1 cellular context compared by ENCODE assay signal in genomic region chr11:75350122-75350742, GRCh38.
TF ChIP-seq lines count a peak whose summit lies in the region.

No MANE protein-coding gene starts in this region.

TF ChIP-seq in HepG2, 621 proteins besides CTCF, POLR2A, EP300 and RAD21 (continued from another document):
- TF ChIP-seq ZNF414 (CRISPR knock-in tag; IDR thresholded peaks at IDR 0.05) (no peak), ZBTB7A (CRISPR knock-in tag; IDR thresholded peaks at IDR 0.05) (peak; percentile 36; the same call in 1 of the 2 replicates), THAP9 (CRISPR knock-in tag; IDR thresholded peaks at IDR 0.05; ENCODE audit: borderline replicate concordance) (no peak), THAP7 (CRISPR knock-in tag; IDR thresholded peaks at IDR 0.05) (peak; percentile 3; the same call in 1 of the 2 replicates), TAF15 (IDR thresholded peaks at IDR 0.05; ENCODE audit: low read depth, low read length, poor library complexity, severe bottlenecking) (no peak), TAF1 (CRISPR knock-in tag; IDR thresholded peaks at IDR 0.05) (no peak), MYC (CRISPR knock-in tag; IDR thresholded peaks at IDR 0.05; ENCODE audit: borderline replicate concordance) (no peak), IRX3 (CRISPR knock-in tag; IDR thresholded peaks at IDR 0.05; ENCODE audit: borderline replicate concordance, low read depth) (no peak), ZNF772 (CRISPR knock-in tag; IDR thresholded peaks at IDR 0.05) (no peak), KDM5A (IDR thresholded peaks at IDR 0.05; ENCODE audit: borderline replicate concordance, low read length) (no peak), ZNF501 (CRISPR knock-in tag; IDR thresholded peaks at IDR 0.05) (no peak), NFKB2 (CRISPR knock-in tag; IDR thresholded peaks at IDR 0.05; ENCODE audit: borderline replicate concordance) (no peak), ZNF343 (CRISPR knock-in tag; IDR thresholded peaks at IDR 0.05) (0 out of 2 replicates have a peak, but pooled peaks have one; percentile 8), POLR2G (IDR thresholded peaks at IDR 0.05; ENCODE audit: low read depth, low read length) (no peak), PRMT3 (CRISPR knock-in tag; IDR thresholded peaks at IDR 0.05; ENCODE audit: borderline replicate concordance, low read depth) (no peak), ZNF333 (CRISPR knock-in tag; IDR thresholded peaks at IDR 0.05; ENCODE audit: borderline replicate concordance) (no peak), ATRX (CRISPR knock-in tag; IDR thresholded peaks at IDR 0.05; ENCODE audit: borderline replicate concordance) (no peak), FOXP4 (CRISPR knock-in tag; IDR thresholded peaks at IDR 0.05) (no peak), ISL2 (CRISPR knock-in tag; IDR thresholded peaks at IDR 0.05) (no peak), NFE2L1 (CRISPR knock-in tag; IDR thresholded peaks at IDR 0.05; ENCODE audit: borderline replicate concordance) (no peak), HHEX (CRISPR knock-in tag; IDR thresholded peaks at IDR 0.05) (no peak), MXD3 (CRISPR knock-in tag; IDR thresholded peaks at IDR 0.05) (no peak), ZZZ3 (CRISPR knock-in tag; IDR thresholded peaks at IDR 0.05; ENCODE audit: borderline replicate concordance) (no peak), JUND (CRISPR knock-in tag; IDR thresholded peaks at IDR 0.05) (no peak), BRD4 (CRISPR knock-in tag; IDR thresholded peaks at IDR 0.05) (no peak), TARDBP (CRISPR knock-in tag; IDR thresholded peaks at IDR 0.05) (peak; percentile 4; the same call in 1 of the 2 replicates), GPBP1L1 (CRISPR knock-in tag; IDR thresholded peaks at IDR 0.05) (no peak), BORCS8-MEF2B (CRISPR knock-in tag; IDR thresholded peaks at IDR 0.05) (no peak), MTERF4 (CRISPR knock-in tag; IDR thresholded peaks at IDR 0.05) (no peak), HOXA9 (CRISPR knock-in tag; IDR thresholded peaks at IDR 0.05; ENCODE audit: borderline replicate concordance) (no peak), SYNCRIP (IDR thresholded peaks at IDR 0.05; ENCODE audit: insufficient read depth, low read depth, low read length) (no peak), ZNF33A (CRISPR knock-in tag; IDR thresholded peaks at IDR 0.05; ENCODE audit: borderline replicate concordance) (no peak), MED1 (CRISPR knock-in tag; IDR thresholded peaks at IDR 0.05) (no peak), U2AF2 (IDR thresholded peaks at IDR 0.05; ENCODE audit: low read depth, low read length) (no peak), RNF219 (CRISPR knock-in tag; IDR thresholded peaks at IDR 0.05) (0 out of 2 replicates have a peak, but pooled peaks have one; percentile 8), ZNF180 (CRISPR knock-in tag; IDR thresholded peaks at IDR 0.05; ENCODE audit: borderline replicate concordance, low read depth) (no peak), ZBTB34 (CRISPR knock-in tag; IDR thresholded peaks at IDR 0.05) (no peak; the same call in 1 of the 2 replicates), PREB (CRISPR knock-in tag; IDR thresholded peaks at IDR 0.05) (no peak), TMF1 (CRISPR knock-in tag; IDR thresholded peaks at IDR 0.05; ENCODE audit: low read depth) (no peak)
